9 cellular contexts compared by ENCODE assay signal in genomic region chr2:169054575-169054974, GRCh38. TPM values are rescaled to one million over a fixed set of nuclear protein-coding genes. Genes with fewer than 3 reads are reported as not detected.
"Had no signal": no experiment of that assay in that cellular context is flagged by ENCODE, and none has a peak within 500 bp of the region (broad histone marks: within the 10 kb centered on the region; RNA-seq: fewer than 3 reads in every experiment).

No MANE protein-coding gene starts in this region.

RNA-seq across cellular contexts. Expression of gene DHRS9, which starts 14.8 kb away (rescaled TPM):
- total RNA-seq: naive thymus-derived CD8-positive, alpha-beta T cell; natural killer cell treated with Interleukin-12 subunit alpha and Interleukin-12 subunit beta and Interleukin-15 and Interleukin-18, amount 100 ng/mL, for 72 hours; neural crest cell; osteoblast; osteocyte; progenitor cell of endocrine pancreas; renal cortical epithelial cell had no signal
- polyA plus RNA-seq: naive thymus-derived CD8-positive, alpha-beta T cell; neural cell had no signal

RNA-seq across cellular contexts. Expression of gene ABCB11, which starts 23.5 kb away (rescaled TPM):
- total RNA-seq: osteoblast, osteocyte, renal cortical epithelial cell, skeletal muscle tissue had no signal
- polyA plus RNA-seq: naive thymus-derived CD8-positive, alpha-beta T cell; neural cell had no signal
